ENCODE assay signal across 1 cellular context in genomic region chr9:27573699-27574265, GRCh38.
TF ChIP-seq lines count a peak whose summit lies in the region.

No MANE protein-coding gene starts in this region.

TF ChIP-seq in HEK293, 187 proteins besides CTCF, POLR2A, EP300 and RAD21 (continued from another document and continues in another):
- peak; percentile 67 for TF ChIP-seq PRDM10 (tag by site-specific recombination; IDR thresholded peaks at IDR 0.05)
- TF ChIP-seq GLIS1 (tag by site-specific recombination; IDR thresholded peaks at IDR 0.05) = peak; percentile 71
- no peak for TF ChIP-seq ZNF596 (tag by site-specific recombination; IDR thresholded peaks at IDR 0.05)
- no peak for TF ChIP-seq ZNF513 (tag by site-specific recombination; IDR thresholded peaks at IDR 0.05)
- no peak for TF ChIP-seq ZSCAN5A (tag by site-specific recombination; IDR thresholded peaks at IDR 0.05)
- no peak for TF ChIP-seq ZNF274 (IDR thresholded peaks at IDR 0.05; ENCODE audit: low read length)
- TF ChIP-seq ZNF274 (tag by site-specific recombination; IDR thresholded peaks at IDR 0.05; ENCODE audit: borderline replicate concordance) = no peak
- TF ChIP-seq YY1 (tag by site-specific recombination; IDR thresholded peaks at IDR 0.05) = peak; percentile 63
- no peak for TF ChIP-seq SETDB1 (IDR thresholded peaks at IDR 0.05; ENCODE audit: insufficient read length, low read length)
- TF ChIP-seq ZNF223 (tag by site-specific recombination; IDR thresholded peaks at IDR 0.05) = no peak
- no peak for TF ChIP-seq ZNF664 (tag by site-specific recombination; IDR thresholded peaks at IDR 0.05)
- TF ChIP-seq ZNF580 (tag by site-specific recombination; IDR thresholded peaks at IDR 0.05) = no peak
- no peak for TF ChIP-seq ZNF529 (tag by site-specific recombination; IDR thresholded peaks at IDR 0.05; ENCODE audit: insufficient replicate concordance)
- no peak for TF ChIP-seq PRDM2 (tag by site-specific recombination; IDR thresholded peaks at IDR 0.05; ENCODE audit: borderline replicate concordance)
- no peak; the same call in 1 of the 2 replicates for TF ChIP-seq PATZ1 (tag by site-specific recombination; IDR thresholded peaks at IDR 0.05)
- no peak for TF ChIP-seq REPIN1 (tag by site-specific recombination; IDR thresholded peaks at IDR 0.05; ENCODE audit: low read depth)
- TF ChIP-seq ZNF561 (tag by site-specific recombination; IDR thresholded peaks at IDR 0.05; ENCODE audit: borderline replicate concordance) = peak; percentile 41; the same call in 1 of the 2 replicates
- no peak for TF ChIP-seq ZNF416 (tag by site-specific recombination; IDR thresholded peaks at IDR 0.05)
- TF ChIP-seq RBAK (tag by site-specific recombination; IDR thresholded peaks at IDR 0.05) = no peak
- no peak for TF ChIP-seq ZNF426 (tag by site-specific recombination; IDR thresholded peaks at IDR 0.05)
- TF ChIP-seq HIC1 (tag by site-specific recombination; IDR thresholded peaks at IDR 0.05) = no peak
- no peak for TF ChIP-seq ZNF362 (tag by site-specific recombination; IDR thresholded peaks at IDR 0.05)
- TF ChIP-seq ZNF518A (tag by site-specific recombination; conservative IDR thresholded peaks at IDR 0.05; ENCODE audit: low read depth) = 0 out of 2 replicates have a peak, but pooled peaks have one; percentile 27
- TF ChIP-seq ZNF221 (tag by site-specific recombination; IDR thresholded peaks at IDR 0.05; ENCODE audit: borderline replicate concordance) = no peak
- no peak for TF ChIP-seq ZNF26 (tag by site-specific recombination; IDR thresholded peaks at IDR 0.05)
